In genomic region chr14:30961330-30961729, GRCh38 we compare ENCODE assay signal across 1 cellular context.
TF ChIP-seq lines count a peak whose summit lies in the region.

No MANE protein-coding gene starts in this region.

TF ChIP-seq in HCT116, 20 proteins besides CTCF, POLR2A, EP300 and RAD21 (continued from another document):
- TF ChIP-seq ATF3 (IDR thresholded peaks at IDR 0.05) (no peak), ELF1 (IDR thresholded peaks at IDR 0.05; ENCODE audit: borderline replicate concordance, low read depth) (no peak)
- TF ChIP-seq, protein P1, sequence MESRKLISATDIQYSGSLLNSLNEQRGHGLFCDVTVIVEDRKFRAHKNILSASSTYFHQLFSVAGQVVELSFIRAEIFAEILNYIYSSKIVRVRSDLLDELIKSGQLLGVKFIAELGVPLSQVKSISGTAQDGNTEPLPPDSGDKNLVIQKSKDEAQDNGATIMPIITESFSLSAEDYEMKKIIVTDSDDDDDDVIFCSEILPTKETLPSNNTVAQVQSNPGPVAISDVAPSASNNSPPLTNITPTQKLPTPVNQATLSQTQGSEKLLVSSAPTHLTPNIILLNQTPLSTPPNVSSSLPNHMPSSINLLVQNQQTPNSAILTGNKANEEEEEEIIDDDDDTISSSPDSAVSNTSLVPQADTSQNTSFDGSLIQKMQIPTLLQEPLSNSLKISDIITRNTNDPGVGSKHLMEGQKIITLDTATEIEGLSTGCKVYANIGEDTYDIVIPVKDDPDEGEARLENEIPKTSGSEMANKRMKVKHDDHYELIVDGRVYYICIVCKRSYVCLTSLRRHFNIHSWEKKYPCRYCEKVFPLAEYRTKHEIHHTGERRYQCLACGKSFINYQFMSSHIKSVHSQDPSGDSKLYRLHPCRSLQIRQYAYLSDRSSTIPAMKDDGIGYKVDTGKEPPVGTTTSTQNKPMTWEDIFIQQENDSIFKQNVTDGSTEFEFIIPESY (IDR thresholded peaks at IDR 0.05; ENCODE audit: extremely low read depth, insufficient replicate concordance, low read length): no peak
